7 cellular contexts compared by ENCODE assay signal in the genomic region with DNA sequence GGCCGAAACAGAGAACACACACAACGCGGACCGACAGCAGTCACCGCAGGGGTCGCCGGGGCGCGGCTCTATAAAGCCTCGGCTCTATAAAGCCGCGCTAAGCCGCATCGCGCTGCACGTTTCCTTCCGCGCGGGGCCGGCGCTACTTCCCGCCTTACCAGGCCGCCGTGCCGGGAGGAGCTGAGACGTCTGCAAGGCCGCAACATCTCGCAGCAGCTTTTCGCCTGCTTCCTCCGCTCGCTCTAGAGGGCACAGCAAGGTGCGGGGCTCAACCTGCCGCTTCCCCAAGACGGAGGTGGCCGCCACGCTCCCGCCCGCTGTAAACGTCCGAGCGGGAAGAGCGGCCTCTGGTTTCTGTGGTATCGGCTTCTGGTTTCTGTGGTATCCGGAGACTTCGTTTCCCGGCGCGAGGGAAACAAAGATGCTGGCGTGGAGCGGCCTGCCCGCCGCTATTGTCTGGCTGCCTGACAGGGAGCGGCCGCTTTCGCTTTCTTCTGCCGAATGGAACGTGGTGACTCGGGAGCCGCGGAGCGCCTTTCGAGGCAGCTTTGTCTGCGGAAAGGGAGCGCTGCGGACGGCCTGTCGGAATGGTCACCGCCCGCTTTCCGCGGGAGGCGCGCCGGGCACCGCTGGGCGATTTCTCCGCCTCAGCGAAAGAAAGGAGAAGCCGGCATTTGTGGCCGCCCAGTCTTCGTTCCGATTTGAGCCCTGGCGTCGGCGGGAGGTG.
DNase-seq lines count a peak whose midpoint lies in the region; ATAC-seq and TF ChIP-seq lines count a peak whose summit lies in the region.

No MANE protein-coding gene starts in this region.

- peak overlapping the region; percentile 100 for H2AFZ ChIP-seq in smooth muscle cell (ENCODE audit: low read depth)

- H3K27ac ChIP-seq in smooth muscle cell (ENCODE audit: low read depth): peak overlapping the region; percentile 79

- POLR2A ChIA-PET in WTC11 (lab: Charles Lee): interaction anchor here (0.6 to 0.7 kb wide), 2 partner anchors 45 to 97 kb away, joined by 3 read pairs; no protein-coding TSS in a partner anchor

- H3K27me3 Mint-ChIP-seq in HFFc6 (ENCODE audit: insufficient read depth): no peaks in the 10 kb centered on the region; the same call in 1 of the 2 replicates
- peaks cover 82% of the 10 kb centered on the region for H3K27me3 Mint-ChIP-seq in WTC11 (ENCODE audit: low read depth)
- peaks cover 12 to 18% (median 13%) of the 10 kb centered on the region in 3 donors for H3K27me3 Mint-ChIP-seq in immature natural killer cell (ENCODE audit: low read depth in 3 of 3)

- no peaks in the 10 kb centered on the region for H4K20me1 ChIP-seq in smooth muscle cell (ENCODE audit: low read depth)

- H3K9ac ChIP-seq in smooth muscle cell (ENCODE audit: low read depth): peak overlapping the region; percentile 87

- WGBS in smooth muscle cell (ENCODE audit: low lambda C conversion rate): 2% methylated on average over 85 of the region's 85 CpGs

- H3K79me2 ChIP-seq in smooth muscle cell (ENCODE audit: low read depth): no peaks in the 10 kb centered on the region

- H3K4me1 ChIP-seq in smooth muscle cell (ENCODE audit: low read depth): peaks cover 12% of the 10 kb centered on the region

- peak overlapping the region; percentile 65 to 72 for H3K4me3 ChIP-seq in cardiac fibroblast (replicated peaks in 1 of 2; ENCODE audit: low read depth in 2 of 2, low read length in 2 of 2)
- peak overlapping the region; percentile 89 for H3K4me3 ChIP-seq in smooth muscle cell

- in situ Hi-C loops in GM13976 (cut with MboI; ENCODE audit: low sequenced_read_pairs, unreplicated experiment): loop anchor here (25.0 kb wide), 1 partner anchor 425 kb away; the partner anchor contains the start of gene DNAJC1

- H3K36me3 Mint-ChIP-seq in HFFc6 (ENCODE audit: low read depth) (peaks cover 6% of the 10 kb centered on the region; the same call in 1 of the 2 replicates), WTC11 (no peaks in the 10 kb centered on the region), immature natural killer cell (peaks cover 0 to 4% (median 0%) of the 10 kb centered on the region in 3 donors)

- H3K27ac Mint-ChIP-seq in HFFc6 (peak overlapping the region; percentile 96), WTC11 (no peak overlapping the region), immature natural killer cell (peak overlapping the region; percentile 97 to 99 (median 98))

- peaks cover 53% of the 10 kb centered on the region for H3K4me1 Mint-ChIP-seq in HFFc6 (ENCODE audit: low read depth)
- H3K4me1 Mint-ChIP-seq in WTC11: peaks cover 26% of the 10 kb centered on the region
- peaks cover 39 to 54% of the 10 kb centered on the region in 2 donors for H3K4me1 Mint-ChIP-seq in immature natural killer cell

- H3K4me2 ChIP-seq in smooth muscle cell: peak overlapping the region; percentile 96

- H3K27me3 ChIP-seq in smooth muscle cell (ENCODE audit: low read depth): no peaks in the 10 kb centered on the region

- CTCF ChIA-PET in WTC11 (lab: Charles Lee): interaction anchor here (0.7 to 1.2 kb wide), 2 partner anchors 91 to 333 kb away, joined by 3 read pairs; partner anchors contain the start of gene SPAG6

- H3K4me3 Mint-ChIP-seq in HFFc6 (peak overlapping the region; percentile 95), WTC11 (peak overlapping the region; percentile 79), immature natural killer cell (peak overlapping the region; percentile 92 to 97 (median 96))

- DNase-seq in GM13976 (ENCODE audit: low spot score) (peak; percentile 84), HFFc6 (peak; percentile 86), NCI-H1092 (lab: John Stamatoyannopoulos, UW) (peak; percentile 67), WTC11 (ENCODE audit: low spot score) (peak; percentile 91), cardiac fibroblast (ENCODE audit: low read depth in 2 of 2) (peak; percentile 94 to 96), immature natural killer cell (peak; percentile 91 to 94 (median 93)), smooth muscle cell (lab: John Stamatoyannopoulos, UW; ENCODE audit: unreplicated experiment) (peak; percentile 47)

- H3F3A ChIP-seq in smooth muscle cell (ENCODE audit: low read depth): peaks cover 16% of the 10 kb centered on the region

- H3K9me3 ChIP-seq in smooth muscle cell (replicated peaks; ENCODE audit: low read depth): no peaks in the 10 kb centered on the region

- no peaks in the 10 kb centered on the region for H3K36me3 ChIP-seq in smooth muscle cell (ENCODE audit: low read depth)

- TF ChIP-seq CTCF in GM13976 (IDR thresholded peaks at IDR 0.05; ENCODE audit: borderline replicate concordance, control extremely low read depth, extremely low read depth, insufficient read depth, missing control alignments) (no peak), HFFc6 (IDR thresholded peaks at IDR 0.05) (no peak), WTC11 (IDR thresholded peaks at IDR 0.05) (no peak), cardiac fibroblast (IDR thresholded peaks at IDR 0.05; ENCODE audit: low read depth, low read length) (no peak), smooth muscle cell (IDR thresholded peaks at IDR 0.05; ENCODE audit: borderline replicate concordance, insufficient read depth, poor library complexity, severe bottlenecking) (peak; percentile 7)

- ATAC-seq in WTC11: peak; percentile 87

- H3K9me3 Mint-ChIP-seq in HFFc6 (no peaks in the 10 kb centered on the region), WTC11 (no peaks in the 10 kb centered on the region), immature natural killer cell (no peaks in the 10 kb centered on the region)

TF ChIP-seq in WTC11, 78 proteins besides CTCF, POLR2A, EP300 and RAD21 (continues in another document):
- peak; percentile 53; the same call in 1 of the 2 replicates for TF ChIP-seq USF1 (CRISPR knock-in tag; IDR thresholded peaks at IDR 0.05)
- TF ChIP-seq PRDM15 (CRISPR knock-in tag; IDR thresholded peaks at IDR 0.05): peak; percentile 40; the same call in 1 of the 2 replicates
- TF ChIP-seq ZNF281 (CRISPR knock-in tag; IDR thresholded peaks at IDR 0.05): peak; percentile 72; the same call in 1 of the 2 replicates
- peak; percentile 84 for TF ChIP-seq IRF1 (CRISPR knock-in tag; IDR thresholded peaks at IDR 0.05)
- TF ChIP-seq SOX15 (CRISPR knock-in tag; IDR thresholded peaks at IDR 0.05): no peak

Comparison
In these comparisons a context has a peak if more than half of its experiments do, and no peak if none do; other contexts are left out.
1. Peak in every context shown above with its lines: DNase-seq, ATAC-seq, H3K4me3 ChIP-seq and H3K27ac ChIP-seq.